10 cellular contexts compared by ENCODE assay signal in genomic region chr11:68273056-68273738, GRCh38. TPM values are rescaled to one million over a fixed set of nuclear protein-coding genes. Genes with fewer than 3 reads are reported as not detected.
DNase-seq lines count a peak whose midpoint lies in the region; ATAC-seq and TF ChIP-seq lines count a peak whose summit lies in the region.
"Had no signal": no experiment of that assay in that cellular context is flagged by ENCODE, and none has a peak within 500 bp of the region (broad histone marks: within the 10 kb centered on the region; RNA-seq: fewer than 3 reads in every experiment).

No MANE protein-coding gene starts in this region.

- H3K4me3 ChIP-seq in PC-3 (ENCODE audit: low read length): peak overlapping the region; percentile 89; the same call in 1 of the 2 replicates
- peak overlapping the region; percentile 22 for H3K4me3 ChIP-seq in fibroblast of the aortic adventitia (ENCODE audit: low read depth, low read length)

- no peak for DNase-seq in activated T-cell treated with anti-CD3 and anti-CD28 coated beads, Interleukin-2, amount 50 U/mL, for 4 hours
- DNase-seq in activated T-cell treated with anti-CD3 and anti-CD28 coated beads for 4 hours (no peak), PC-3 (no peak), fibroblast of the aortic adventitia (ENCODE audit: low read depth) (no peak), T1000 (lab: John Stamatoyannopoulos, UW) (no peak)
- DNase-seq: activated gamma-delta T cell, SJCRH30 had no signal

- no peak for TF ChIP-seq CTCF in PC-3 (conservative IDR thresholded peaks at IDR 0.05; ENCODE audit: low read depth, low read length)
- no peak for TF ChIP-seq CTCF in fibroblast of the aortic adventitia (IDR thresholded peaks at IDR 0.05; ENCODE audit: insufficient read depth, low read length)

- H4K20me1 ChIP-seq in PC-3 (ENCODE audit: low read length): no peaks in the 10 kb centered on the region

- H3K27me3 Mint-ChIP-seq in activated T-cell treated with anti-CD3 and anti-CD28 coated beads, Interleukin-2, amount 50 U/mL, for 4 hours (ENCODE audit: low read depth): no peaks in the 10 kb centered on the region
- H3K27me3 Mint-ChIP-seq in stimulated activated memory B cell treated with anti-CD40 and anti-IgM and Interleukin-4, amounts not matched to agents 10 μg/mL and 1 μg/mL and 100 μg/mL, for 72 hours: no peaks in the 10 kb centered on the region

- no peaks in the 10 kb centered on the region for H3F3A ChIP-seq in PC-3 (ENCODE audit: low read length, unreplicated experiment)

- peak overlapping the region; percentile 93 for H3K27ac Mint-ChIP-seq in stimulated activated memory B cell treated with anti-CD40 and anti-IgM and Interleukin-4, amounts not matched to agents 10 μg/mL and 1 μg/mL and 100 μg/mL, for 72 hours

- no peaks in the 10 kb centered on the region for H3K36me3 Mint-ChIP-seq in activated T-cell treated with anti-CD3 and anti-CD28 coated beads, Interleukin-2, amount 50 U/mL, for 4 hours (ENCODE audit: insufficient read depth)
- H3K36me3 Mint-ChIP-seq in stimulated activated memory B cell treated with anti-CD40 and anti-IgM and Interleukin-4, amounts not matched to agents 10 μg/mL and 1 μg/mL and 100 μg/mL, for 72 hours: peaks cover 18% of the 10 kb centered on the region

- no peaks in the 10 kb centered on the region for H3K27me3 ChIP-seq in PC-3 (ENCODE audit: low read length)
- H3K27me3 ChIP-seq: SJCRH30 had no signal

- no peak overlapping the region for H3K9ac ChIP-seq in PC-3 (ENCODE audit: low read length)

- H3K9me3 ChIP-seq in PC-3 (ENCODE audit: low read length): no peaks in the 10 kb centered on the region
- H3K9me3 ChIP-seq: SJCRH30 had no signal

- peak overlapping the region; percentile 96 for H3K4me3 Mint-ChIP-seq in activated T-cell treated with anti-CD3 and anti-CD28 coated beads, Interleukin-2, amount 50 U/mL, for 4 hours
- peak overlapping the region; percentile 93 for H3K4me3 Mint-ChIP-seq in stimulated activated memory B cell treated with anti-CD40 and anti-IgM and Interleukin-4, amounts not matched to agents 10 μg/mL and 1 μg/mL and 100 μg/mL, for 72 hours

- ATAC-seq in activated T-cell treated with anti-CD3 and anti-CD28 coated beads, Interleukin-2, amount 50 U/mL, for 4 hours: no peak
- ATAC-seq in PC-3: no peak
- ATAC-seq in stimulated activated memory B cell treated with anti-CD40 and anti-IgM and Interleukin-4, amounts not matched to agents 10 μg/mL and 1 μg/mL and 100 μg/mL, for 72 hours: no peak
- no peak for ATAC-seq in HG02759 (IDR thresholded peaks at IDR 0.05; ENCODE audit: unreplicated experiment)
- no peak for ATAC-seq in GM19328 (IDR thresholded peaks at IDR 0.05; ENCODE audit: unreplicated experiment)

- CTCF ChIA-PET in PC-3 (lab: Charles Lee): no interaction called here

- no TSS peak for BruUV-seq in PC-3 (replicated peaks; lab: Mats Ljungman, UMichigan)

- H3K4me1 Mint-ChIP-seq in activated T-cell treated with anti-CD3 and anti-CD28 coated beads, Interleukin-2, amount 50 U/mL, for 4 hours (ENCODE audit: low read depth): peaks cover 25% of the 10 kb centered on the region
- peaks cover 52% of the 10 kb centered on the region for H3K4me1 Mint-ChIP-seq in stimulated activated memory B cell treated with anti-CD40 and anti-IgM and Interleukin-4, amounts not matched to agents 10 μg/mL and 1 μg/mL and 100 μg/mL, for 72 hours

- no peaks in the 10 kb centered on the region for H3K9me2 ChIP-seq in PC-3 (replicated peaks; ENCODE audit: low read length)

- H3K79me2 ChIP-seq in PC-3 (ENCODE audit: low read length): peaks cover 36% of the 10 kb centered on the region

- peaks cover 22% of the 10 kb centered on the region for H3K4me1 ChIP-seq in PC-3 (ENCODE audit: insufficient read depth, low read length)
- H3K4me1 ChIP-seq: SJCRH30 had no signal

- H3K4me2 ChIP-seq in PC-3 (ENCODE audit: low read length): peak overlapping the region; percentile 99

- no peak overlapping the region for H3K27ac ChIP-seq in PC-3 (ENCODE audit: low read length)

- no peak overlapping the region for H2AFZ ChIP-seq in PC-3 (ENCODE audit: low read length)

- H3K9me3 Mint-ChIP-seq in activated T-cell treated with anti-CD3 and anti-CD28 coated beads, Interleukin-2, amount 50 U/mL, for 4 hours: no peaks in the 10 kb centered on the region
- H3K9me3 Mint-ChIP-seq in stimulated activated memory B cell treated with anti-CD40 and anti-IgM and Interleukin-4, amounts not matched to agents 10 μg/mL and 1 μg/mL and 100 μg/mL, for 72 hours: peaks cover 4% of the 10 kb centered on the region

- H3K36me3 ChIP-seq in PC-3 (ENCODE audit: low read depth, low read length): no peaks in the 10 kb centered on the region
- H3K36me3 ChIP-seq: SJCRH30 had no signal

- intact Hi-C loops in PC-3 (cut with micrococcal nuclease): loop anchor here (5.0 kb wide), 1 partner anchor 109 kb away; no protein-coding TSS in a partner anchor

- POLR2A ChIA-PET in PC-3 (lab: Charles Lee; ENCODE audit: unreplicated experiment): interaction anchor here (0.6 kb wide), 1 partner anchor 15 kb away, joined by 3 read pairs; no protein-coding TSS in a partner anchor

RNA-seq across cellular contexts. Expression of gene C11orf24, which starts 1.4 kb away (rescaled TPM):
- total RNA-seq in activated T-cell treated with anti-CD3 and anti-CD28 coated beads, Interleukin-2, amount 50 U/mL, for 4 hours: 10 to 100 TPM; 46.8 to 49.2 (median 47.3) TPM
- total RNA-seq in PC-3 (2014; rRNA removed): 74.9 and 75.9 TPM in 2 replicates
- total RNA-seq in fibroblast of the aortic adventitia (ENCODE audit: low replicate concordance): 11.7 and 42.1 TPM in 2 replicates

RNA-seq across cellular contexts. Expression of gene LRP5, which starts 39.2 kb away (rescaled TPM):
- total RNA-seq in activated T-cell treated with anti-CD3 and anti-CD28 coated beads, Interleukin-2, amount 50 U/mL, for 4 hours: 1 to 10 TPM; 7.7 to 8.5 (median 7.9) TPM
- total RNA-seq in PC-3 (2014; rRNA removed) (64.3 and 83.5 TPM in 2 replicates), fibroblast of the aortic adventitia (ENCODE audit: low replicate concordance) (3.3 and 8.3 TPM in 2 replicates)
